In genomic region chr14:40616579-40616978, GRCh38 we compare ENCODE assay signal across 29 cellular contexts.
"Had no signal": no experiment of that assay in that cellular context is flagged by ENCODE, and none has a peak within 500 bp of the region (broad histone marks: within the 10 kb centered on the region; RNA-seq: fewer than 3 reads in every experiment).

No MANE protein-coding gene starts in this region.

- H3K4me1 Mint-ChIP-seq: naive thymus-derived CD8-positive, alpha-beta T cell; nephron; neural crest cell; stimulated activated naive B cell treated with anti-CD40 and anti-IgM and Interleukin-4, amounts not matched to agents 10 μg/mL and 1 μg/mL and 100 μg/mL, for 72 hours had no signal

- H3K4me3 ChIP-seq: left lung, lower lobe of right lung, pancreas, prostate gland, skin epidermis, suprapubic skin, thoracic aorta, tibial artery, upper lobe of right lung had no signal

- H3K36me3 Mint-ChIP-seq: naive thymus-derived CD8-positive, alpha-beta T cell; stimulated activated naive B cell treated with anti-CD40 and anti-IgM and Interleukin-4, amounts not matched to agents 10 μg/mL and 1 μg/mL and 100 μg/mL, for 72 hours had no signal

- H3K4me3 Mint-ChIP-seq: naive thymus-derived CD8-positive, alpha-beta T cell; nephron; neural crest cell; stimulated activated naive B cell treated with anti-CD40 and anti-IgM and Interleukin-4, amounts not matched to agents 10 μg/mL and 1 μg/mL and 100 μg/mL, for 72 hours; stimulated activated naive CD8-positive, alpha-beta T cell treated with anti-CD3 and anti-CD28 coated beads, Interleukin-15, Interleukin-2, amounts not matched to agents 100 ng/mL and 50 ng/mL, for 24 hours had no signal

- H3K36me3 ChIP-seq: left lung, lower lobe of right lung, pancreas, prostate gland, suprapubic skin, thoracic aorta, tibial artery, upper lobe of right lung had no signal

- H3K27ac ChIP-seq: left lung, lower lobe of right lung, pancreas, prostate gland, skin epidermis, suprapubic skin, thoracic aorta, tibial artery, upper lobe of right lung had no signal

- H3K9me3 Mint-ChIP-seq: nephron, neural crest cell had no signal

- H3K27me3 ChIP-seq: left lung, pancreas, suprapubic skin, tibial artery, upper lobe of right lung had no signal

- H3K9me3 ChIP-seq: lower lobe of right lung, pancreas, prostate gland, suprapubic skin, thoracic aorta, tibial artery, upper lobe of right lung had no signal

- DNase-seq: hippocampal formation; kidney; left colon; left lung; lower lobe of right lung; mammary epithelial cell; mesenchymal stem cell; naive thymus-derived CD8-positive, alpha-beta T cell; nucleus accumbens; pancreas; posterior cingulate gyrus; retina; right cardiac atrium; stimulated activated CD4-positive, alpha-beta T cell treated with anti-CD3 and anti-CD28 coated beads, Interleukin-12 subunit alpha, Interleukin-12 subunit beta, amount 100 ng/mL, for 4 hours; stimulated activated CD4-positive, alpha-beta T cell treated with anti-CD3 and anti-CD28 coated beads, Interleukin-15, amount 100 ng/mL, for 24 hours; stimulated activated CD4-positive, alpha-beta T cell treated with anti-CD3 and anti-CD28 coated beads, Interleukin-2, amount 100 ng/mL, for 24 hours; stimulated activated CD4-positive, alpha-beta T cell treated with anti-CD3 and anti-CD28 coated beads, Interleukin-4, amount 100 ng/mL, for 1 hour; stimulated activated naive B cell treated with anti-CD40 and anti-IgM and Interleukin-4, amounts not matched to agents 10 μg/mL and 1 μg/mL and 100 μg/mL, for 72 hours; tibial artery; trophoblast cell; upper lobe of right lung had no signal

- H3K27ac Mint-ChIP-seq: naive thymus-derived CD8-positive, alpha-beta T cell; nephron; stimulated activated naive B cell treated with anti-CD40 and anti-IgM and Interleukin-4, amounts not matched to agents 10 μg/mL and 1 μg/mL and 100 μg/mL, for 72 hours; stimulated activated naive CD8-positive, alpha-beta T cell treated with anti-CD3 and anti-CD28 coated beads, Interleukin-15, Interleukin-2, amounts not matched to agents 100 ng/mL and 50 ng/mL, for 24 hours had no signal

- H3K4me1 ChIP-seq: left lung, lower lobe of right lung, pancreas, prostate gland, suprapubic skin, tibial artery, upper lobe of right lung had no signal

- H3K27me3 Mint-ChIP-seq: stimulated activated naive B cell treated with anti-CD40 and anti-IgM and Interleukin-4, amounts not matched to agents 10 μg/mL and 1 μg/mL and 100 μg/mL, for 72 hours; stimulated activated naive CD8-positive, alpha-beta T cell treated with anti-CD3 and anti-CD28 coated beads, Interleukin-15, Interleukin-2, amounts not matched to agents 100 ng/mL and 50 ng/mL, for 24 hours had no signal

- FAIRE-seq: kidney, pancreas, urothelium cell line had no signal
